In genomic region chr10:92857904-92858514, GRCh38 we compare ENCODE assay signal across 21 cellular contexts.
"Had no signal": no experiment of that assay in that cellular context is flagged by ENCODE, and none has a peak within 500 bp of the region (broad histone marks: within the 10 kb centered on the region; RNA-seq: fewer than 3 reads in every experiment).

No MANE protein-coding gene starts in this region.

- H3K27me3 ChIP-seq: gastroesophageal sphincter, tibial artery, uterus had no signal

- H3K27me3 Mint-ChIP-seq: activated B cell treated with CpG ODN at 0.5 μM for 24 hours; activated naive CD8-positive, alpha-beta T cell treated with anti-CD3 and anti-CD28 coated beads for 36 hours; dendritic cell treated with granulocyte-macrophage colony-stimulating factor and Interleukin-4, amounts not matched to agents 40 ng/mL and 50 ng/mL, for 4 days had no signal

- H3K4me3 Mint-ChIP-seq: activated B cell treated with CpG ODN at 0.5 μM for 24 hours; activated naive CD8-positive, alpha-beta T cell treated with anti-CD3 and anti-CD28 coated beads for 36 hours; activated T-helper 1 cell treated with anti-CD3 and anti-CD28 coated beads, Interleukin-12 subunit alpha, Interleukin-12 subunit beta, Interleukin-2, Interleukin-4 antibody, amounts not matched to agents 30 ng/mL and 10 ng/mL and 1 ng/mL, durations not matched to agents 14 hours and 24 hours and 36 hours; dendritic cell treated with granulocyte-macrophage colony-stimulating factor and Interleukin-4, amounts not matched to agents 40 ng/mL and 50 ng/mL, for 4 days; neural crest cell had no signal

- H3K27ac Mint-ChIP-seq: activated B cell treated with CpG ODN at 0.5 μM for 24 hours; activated naive CD8-positive, alpha-beta T cell treated with anti-CD3 and anti-CD28 coated beads for 36 hours; activated T-helper 1 cell treated with anti-CD3 and anti-CD28 coated beads, Interleukin-12 subunit alpha, Interleukin-12 subunit beta, Interleukin-2, Interleukin-4 antibody, amounts not matched to agents 30 ng/mL and 10 ng/mL and 1 ng/mL, durations not matched to agents 14 hours and 24 hours and 36 hours; dendritic cell treated with granulocyte-macrophage colony-stimulating factor and Interleukin-4, amounts not matched to agents 40 ng/mL and 50 ng/mL, for 4 days had no signal

- H3K4me1 Mint-ChIP-seq: neural crest cell had no signal

- H3K9me3 ChIP-seq: prostate gland had no signal

- H3K36me3 ChIP-seq: gastroesophageal sphincter, prostate gland, uterus had no signal

- ATAC-seq: gastroesophageal sphincter, left lobe of liver, right cardiac atrium had no signal

- H3K27ac ChIP-seq: epithelial cell of prostate, gastroesophageal sphincter, prostate gland, tibial artery, uterus had no signal

- DNase-seq: activated B cell treated with CpG ODN at 0.5 μM for 24 hours; activated CD4-positive, alpha-beta T cell treated with anti-CD3 and anti-CD28 coated beads for 48 hours; activated CD8-positive, alpha-beta memory T cell treated with anti-CD3 and anti-CD28 coated beads for 24 hours; activated naive CD8-positive, alpha-beta T cell treated with anti-CD3 and anti-CD28 coated beads for 36 hours; aorta; cerebellar nuclear complex; effector memory CD4-positive, alpha-beta T cell; right cardiac atrium; small intestine; stimulated activated CD4-positive, alpha-beta T cell treated with anti-CD3 and anti-CD28 coated beads, Interleukin-4, amount 100 ng/mL, for 24 hours; stimulated activated naive CD4-positive, alpha-beta T cell; tibial artery; uterus had no signal

- H3K4me3 ChIP-seq: gastroesophageal sphincter, prostate gland, tibial artery, uterus had no signal

- FAIRE-seq: keratinocyte had no signal

- H3K4me1 ChIP-seq: gastroesophageal sphincter, prostate gland, tibial artery, uterus had no signal
